Comparison of ENCODE assay signal across 1 cellular context in genomic region chr10:89644967-89645741, GRCh38.
TF ChIP-seq lines count a peak whose summit lies in the region.

PANK1 (minus strand) TSS chr10:89645242; CDS start chr10:89644891, 351 bp downstream.

TF ChIP-seq in GM12878, 131 proteins besides CTCF, POLR2A, EP300 and RAD21 (continued from another document):
- TF ChIP-seq TAF1 (IDR thresholded peaks at IDR 0.05; ENCODE audit: borderline replicate concordance, low read depth, low read length) (peak; percentile 35; the same call in 1 of the 2 replicates), POLR2AphosphoS2 (IDR thresholded peaks at IDR 0.05; ENCODE audit: low read depth, low read length) (no peak), GATAD2B (conservative IDR thresholded peaks at IDR 0.05; ENCODE audit: low read depth) (0 out of 2 replicates have a peak, but pooled peaks have one; percentile 13), EED (IDR thresholded peaks at IDR 0.05; ENCODE audit: low read depth) (peak; percentile 14; the same call in 1 of the 2 replicates), ZSCAN29 (IDR thresholded peaks at IDR 0.05) (0 out of 2 replicates have a peak, but pooled peaks have one; percentile 6), CBX3 (IDR thresholded peaks at IDR 0.05; ENCODE audit: borderline replicate concordance, low read depth) (no peak), IKZF1 (conservative IDR thresholded peaks at IDR 0.05) (0 out of 2 replicates have a peak, but pooled peaks have one; percentile 29), MAX (IDR thresholded peaks at IDR 0.05; ENCODE audit: low read depth, low read length) (no peak), USF1 (IDR thresholded peaks at IDR 0.05; ENCODE audit: borderline replicate concordance, extremely low read length, insufficient read depth, low read depth, low read length) (no peak), RCOR1 (conservative IDR thresholded peaks at IDR 0.05; ENCODE audit: low read depth, low read length) (no peak), HDAC6 (IDR thresholded peaks at IDR 0.05; ENCODE audit: unreplicated experiment) (peak; percentile 61), YY1 (IDR thresholded peaks at IDR 0.05; ENCODE audit: low read depth, low read length) (peak; percentile 24; the same call in 1 of the 2 replicates), BHLHE40 (IDR thresholded peaks at IDR 0.05; ENCODE audit: borderline replicate concordance in 1 of 2, low read depth in 2 of 2, low read length in 1 of 2) (peak in 1 of 2 experiments; percentile 23; a peak in 2 of 4 replicates), PAX5 (IDR thresholded peaks at IDR 0.05; ENCODE audit: borderline replicate concordance, low read depth, low read length) (no peak), CREM (IDR thresholded peaks at IDR 0.05; ENCODE audit: low read depth) (peak; percentile 21; the same call in 1 of the 2 replicates), SMARCA5 (IDR thresholded peaks at IDR 0.05) (0 out of 2 replicates have a peak, but pooled peaks have one; percentile 11), CBFB (IDR thresholded peaks at IDR 0.05; ENCODE audit: low read depth) (peak; percentile 50; the same call in 1 of the 2 replicates), NR2C2 (IDR thresholded peaks at IDR 0.05; ENCODE audit: borderline replicate concordance, control insufficient read depth, insufficient read length, low read depth) (no peak), WRNIP1 (IDR thresholded peaks at IDR 0.05; ENCODE audit: borderline replicate concordance, low read depth, low read length) (no peak), CHD2 (IDR thresholded peaks at IDR 0.05; ENCODE audit: borderline replicate concordance, low read depth, low read length) (peak; percentile 11; the same call in 1 of the 2 replicates), NBN (IDR thresholded peaks at IDR 0.05) (peak; percentile 80), MXI1 (IDR thresholded peaks at IDR 0.05; ENCODE audit: low read depth, low read length) (peak; percentile 15; the same call in 1 of the 2 replicates), IKZF2 (IDR thresholded peaks at IDR 0.05) (peak in 1 of 2 experiments; percentile 15; a peak in 2 of 4 replicates), PML (IDR thresholded peaks at IDR 0.05; ENCODE audit: low read length) (no peak), SP1 (IDR thresholded peaks at IDR 0.05; ENCODE audit: low read depth, low read length) (no peak), MEF2B (IDR thresholded peaks at IDR 0.05; ENCODE audit: partially characterized antibody, poor library complexity, severe bottlenecking) (peak; percentile 15), ZNF24 (IDR thresholded peaks at IDR 0.05) (0 out of 2 replicates have a peak, but pooled peaks have one; percentile 40), KDM1A (IDR thresholded peaks at IDR 0.05; ENCODE audit: borderline replicate concordance) (no peak)
- TF ChIP-seq, protein P1, sequence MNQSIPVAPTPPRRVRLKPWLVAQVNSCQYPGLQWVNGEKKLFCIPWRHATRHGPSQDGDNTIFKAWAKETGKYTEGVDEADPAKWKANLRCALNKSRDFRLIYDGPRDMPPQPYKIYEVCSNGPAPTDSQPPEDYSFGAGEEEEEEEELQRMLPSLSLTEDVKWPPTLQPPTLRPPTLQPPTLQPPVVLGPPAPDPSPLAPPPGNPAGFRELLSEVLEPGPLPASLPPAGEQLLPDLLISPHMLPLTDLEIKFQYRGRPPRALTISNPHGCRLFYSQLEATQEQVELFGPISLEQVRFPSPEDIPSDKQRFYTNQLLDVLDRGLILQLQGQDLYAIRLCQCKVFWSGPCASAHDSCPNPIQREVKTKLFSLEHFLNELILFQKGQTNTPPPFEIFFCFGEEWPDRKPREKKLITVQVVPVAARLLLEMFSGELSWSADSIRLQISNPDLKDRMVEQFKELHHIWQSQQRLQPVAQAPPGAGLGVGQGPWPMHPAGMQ (IDR thresholded peaks at IDR 0.05; ENCODE audit: borderline replicate concordance) = no peak
- TF ChIP-seq, protein P2, sequence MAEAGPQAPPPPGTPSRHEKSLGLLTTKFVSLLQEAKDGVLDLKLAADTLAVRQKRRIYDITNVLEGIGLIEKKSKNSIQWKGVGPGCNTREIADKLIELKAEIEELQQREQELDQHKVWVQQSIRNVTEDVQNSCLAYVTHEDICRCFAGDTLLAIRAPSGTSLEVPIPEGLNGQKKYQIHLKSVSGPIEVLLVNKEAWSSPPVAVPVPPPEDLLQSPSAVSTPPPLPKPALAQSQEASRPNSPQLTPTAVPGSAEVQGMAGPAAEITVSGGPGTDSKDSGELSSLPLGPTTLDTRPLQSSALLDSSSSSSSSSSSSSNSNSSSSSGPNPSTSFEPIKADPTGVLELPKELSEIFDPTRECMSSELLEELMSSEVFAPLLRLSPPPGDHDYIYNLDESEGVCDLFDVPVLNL (IDR thresholded peaks at IDR 0.05; ENCODE audit: low read depth, low read length) = 0 out of 2 replicates have a peak, but pooled peaks have one; percentile 31
- TF ChIP-seq, protein P3, sequence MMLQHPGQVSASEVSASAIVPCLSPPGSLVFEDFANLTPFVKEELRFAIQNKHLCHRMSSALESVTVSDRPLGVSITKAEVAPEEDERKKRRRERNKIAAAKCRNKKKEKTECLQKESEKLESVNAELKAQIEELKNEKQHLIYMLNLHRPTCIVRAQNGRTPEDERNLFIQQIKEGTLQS (IDR thresholded peaks at IDR 0.05; ENCODE audit: borderline replicate concordance, extremely low read depth, low read depth, low read length) = no peak
- TF ChIP-seq, protein P4, sequence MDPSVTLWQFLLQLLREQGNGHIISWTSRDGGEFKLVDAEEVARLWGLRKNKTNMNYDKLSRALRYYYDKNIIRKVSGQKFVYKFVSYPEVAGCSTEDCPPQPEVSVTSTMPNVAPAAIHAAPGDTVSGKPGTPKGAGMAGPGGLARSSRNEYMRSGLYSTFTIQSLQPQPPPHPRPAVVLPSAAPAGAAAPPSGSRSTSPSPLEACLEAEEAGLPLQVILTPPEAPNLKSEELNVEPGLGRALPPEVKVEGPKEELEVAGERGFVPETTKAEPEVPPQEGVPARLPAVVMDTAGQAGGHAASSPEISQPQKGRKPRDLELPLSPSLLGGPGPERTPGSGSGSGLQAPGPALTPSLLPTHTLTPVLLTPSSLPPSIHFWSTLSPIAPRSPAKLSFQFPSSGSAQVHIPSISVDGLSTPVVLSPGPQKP (IDR thresholded peaks at IDR 0.05; ENCODE audit: low read depth, low read length) = no peak
- TF ChIP-seq, protein P5, sequence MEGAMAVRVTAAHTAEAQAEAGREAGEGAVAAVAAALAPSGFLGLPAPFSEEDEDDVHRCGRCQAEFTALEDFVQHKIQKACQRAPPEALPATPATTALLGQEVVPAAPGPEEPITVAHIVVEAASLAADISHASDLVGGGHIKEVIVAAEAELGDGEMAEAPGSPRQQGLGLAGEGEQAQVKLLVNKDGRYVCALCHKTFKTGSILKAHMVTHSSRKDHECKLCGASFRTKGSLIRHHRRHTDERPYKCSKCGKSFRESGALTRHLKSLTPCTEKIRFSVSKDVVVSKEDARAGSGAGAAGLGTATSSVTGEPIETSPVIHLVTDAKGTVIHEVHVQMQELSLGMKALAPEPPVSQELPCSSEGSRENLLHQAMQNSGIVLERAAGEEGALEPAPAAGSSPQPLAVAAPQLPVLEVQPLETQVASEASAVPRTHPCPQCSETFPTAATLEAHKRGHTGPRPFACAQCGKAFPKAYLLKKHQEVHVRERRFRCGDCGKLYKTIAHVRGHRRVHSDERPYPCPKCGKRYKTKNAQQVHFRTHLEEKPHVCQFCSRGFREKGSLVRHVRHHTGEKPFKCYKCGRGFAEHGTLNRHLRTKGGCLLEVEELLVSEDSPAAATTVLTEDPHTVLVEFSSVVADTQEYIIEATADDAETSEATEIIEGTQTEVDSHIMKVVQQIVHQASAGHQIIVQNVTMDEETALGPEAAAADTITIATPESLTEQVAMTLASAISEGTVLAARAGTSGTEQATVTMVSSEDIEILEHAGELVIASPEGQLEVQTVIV (IDR thresholded peaks at IDR 0.05; ENCODE audit: borderline replicate concordance, partially characterized antibody) = no peak
